ENCODE assay signal across 32 cellular contexts in genomic region chr16:9911231-9911630, GRCh38.
DNase-seq lines count a peak whose midpoint lies in the region; ATAC-seq, FAIRE-seq and TF ChIP-seq lines count a peak whose summit lies in the region.
"Had no signal": no experiment of that assay in that cellular context is flagged by ENCODE, and none has a peak within 500 bp of the region (broad histone marks: within the 10 kb centered on the region; RNA-seq: fewer than 3 reads in every experiment).

No MANE protein-coding gene starts in this region.

- TF ChIP-seq EP300 in HepG2 (IDR thresholded peaks at IDR 0.05; ENCODE audit: low read depth in 2 of 2, low read length in 2 of 2) (no peak), HepG2 (CRISPR knock-in tag; IDR thresholded peaks at IDR 0.05; ENCODE audit: borderline replicate concordance) (no peak), K562 (IDR thresholded peaks at IDR 0.05; ENCODE audit: low read length) (no peak)

- H3K4me3 ChIP-seq in HepG2 (replicated peaks in 1 of 3; ENCODE audit: insufficient read depth in 1 of 3, low read depth in 2 of 3, low read length in 3 of 3), result no peak overlapping the region
- no peak overlapping the region for H3K4me3 ChIP-seq in right lobe of liver
- no peak overlapping the region for H3K4me3 ChIP-seq in IMR-90 (ENCODE audit: insufficient read depth, low read depth, low read length)
- no peak overlapping the region for H3K4me3 ChIP-seq in K562
- no peak overlapping the region for H3K4me3 ChIP-seq in tibial artery
- H3K4me3 ChIP-seq: A549; BLaER1; BLaER1 treated with 17β-estradiol and CSF1 and Interleukin-3, amounts not matched to agents 10 nM and 100 nM had no signal

- dilution Hi-C loops in IMR-90 (cut with HindIII; ENCODE audit: low sequenced_read_pairs, unreplicated experiment), result no loop called here

- H3K4me2 ChIP-seq in HepG2 (ENCODE audit: low read depth, low read length) (no peak overlapping the region), IMR-90 (ENCODE audit: low read depth, low read length) (no peak overlapping the region), K562 (ENCODE audit: insufficient read depth, low read length) (no peak overlapping the region)
- H3K4me2 ChIP-seq: A549; BLaER1; BLaER1 treated with 17β-estradiol and CSF1 and Interleukin-3, amounts not matched to agents 10 nM and 100 nM had no signal

- H3K27ac ChIP-seq in HepG2 (ENCODE audit: extremely low read length, insufficient read depth, low read length), result no peak overlapping the region
- no peak overlapping the region for H3K27ac ChIP-seq in right lobe of liver
- no peak overlapping the region for H3K27ac ChIP-seq in IMR-90 (ENCODE audit: insufficient read depth, low read length)
- no peak overlapping the region for H3K27ac ChIP-seq in K562 (ENCODE audit: extremely low read depth, low read depth, low read length)
- H3K27ac ChIP-seq in tibial artery, result no peak overlapping the region
- H3K27ac ChIP-seq: 22Rv1; A549; BLaER1; BLaER1 treated with 17β-estradiol and CSF1 and Interleukin-3, amounts not matched to agents 10 nM and 100 nM; C4-2B had no signal

- no peak overlapping the region for H3K56ac ChIP-seq in IMR-90 (ENCODE audit: extremely low read depth, insufficient read depth, low read length)

- H3K23ac ChIP-seq in IMR-90 (ENCODE audit: low read depth, low read length), result no peak overlapping the region

- no peak overlapping the region for H4K5ac ChIP-seq in IMR-90 (ENCODE audit: low read depth, low read length)

- H3K18ac ChIP-seq in IMR-90 (ENCODE audit: low read depth, low read length), result no peak overlapping the region

- H2AFZ ChIP-seq in HepG2 (ENCODE audit: low read length) (no peak overlapping the region), IMR-90 (replicated peaks; ENCODE audit: low read length, poor library complexity) (no peak overlapping the region), K562 (ENCODE audit: low read depth, low read length) (no peak overlapping the region)

- no peak overlapping the region for H2BK120ac ChIP-seq in IMR-90 (ENCODE audit: low read depth, low read length)

- TF ChIP-seq POLR2A in HepG2 (IDR thresholded peaks at IDR 0.05; ENCODE audit: insufficient read depth in 1 of 2, low read depth in 2 of 2, low read length in 2 of 2) (no peak), right lobe of liver (IDR thresholded peaks at IDR 0.05) (no peak), IMR-90 (IDR thresholded peaks at IDR 0.05; ENCODE audit: low read depth, low read length) (no peak), K562 (conservative IDR thresholded peaks at IDR 0.05) (no peak)

- no peak overlapping the region for H3K9ac ChIP-seq in HepG2 (ENCODE audit: insufficient read depth, low read depth, low read length)
- H3K9ac ChIP-seq in IMR-90 (ENCODE audit: low read depth, low read length), result no peak overlapping the region
- H3K9ac ChIP-seq in K562 (ENCODE audit: insufficient read depth in 1 of 2, low read depth in 2 of 2, low read length in 2 of 2), result no peak overlapping the region
- H3K9ac ChIP-seq: BLaER1; BLaER1 treated with 17β-estradiol and CSF1 and Interleukin-3, amounts not matched to agents 10 nM and 100 nM had no signal

- TF ChIP-seq RAD21 in HepG2 (CRISPR knock-in tag; IDR thresholded peaks at IDR 0.05) (no peak), IMR-90 (IDR thresholded peaks at IDR 0.05; ENCODE audit: low read length) (no peak), K562 (CRISPR knock-in tag; conservative IDR thresholded peaks at IDR 0.05 in 1 of 2, IDR thresholded peaks at IDR 0.05 in 1 of 2) (no peak)

- no peak overlapping the region for H3K14ac ChIP-seq in IMR-90 (replicated peaks; ENCODE audit: low read depth, low read length)

- no peaks in the 10 kb centered on the region for H3K79me1 ChIP-seq in IMR-90 (ENCODE audit: low read depth in 1 of 2, low read length in 2 of 2)

- H3K9me1 ChIP-seq in IMR-90 (ENCODE audit: insufficient read depth, low read length), result no peaks in the 10 kb centered on the region
- H3K9me1 ChIP-seq in K562 (ENCODE audit: control insufficient read depth, insufficient read depth, low read length), result no peaks in the 10 kb centered on the region

- intact Hi-C loops in HepG2 (cut with micrococcal nuclease; ENCODE audit: unreplicated experiment), result no loop called here
- intact Hi-C loops in right lobe of liver (cut with DNase I), result no loop called here
- intact Hi-C loops in IMR-90 (cut with micrococcal nuclease), result no loop called here
- intact Hi-C loops in K562 (cut with micrococcal nuclease), result no loop called here
- intact Hi-C loops in tibial artery (cut with DNase I; ENCODE audit: low total_unique reads), result no loop called here

- no peak overlapping the region for H2BK5ac ChIP-seq in IMR-90 (ENCODE audit: low read depth, low read length, poor library complexity, severe bottlenecking)

- no peak overlapping the region for H2BK20ac ChIP-seq in IMR-90 (ENCODE audit: low read depth, low read length)

- no peak overlapping the region for H2BK15ac ChIP-seq in IMR-90 (ENCODE audit: low read depth, low read length)

- no peak overlapping the region for H4K91ac ChIP-seq in IMR-90 (ENCODE audit: insufficient read depth, low read depth, low read length)

- no peak overlapping the region for H4K8ac ChIP-seq in IMR-90 (ENCODE audit: low read depth in 2 of 2, low read length in 2 of 2)

- no peaks in the 10 kb centered on the region for H3K4me1 ChIP-seq in HepG2 (ENCODE audit: insufficient read depth, low read length)
- no peaks in the 10 kb centered on the region for H3K4me1 ChIP-seq in right lobe of liver
- H3K4me1 ChIP-seq in IMR-90 (ENCODE audit: control insufficient read depth, insufficient read depth, low read length), result no peaks in the 10 kb centered on the region
- no peaks in the 10 kb centered on the region for H3K4me1 ChIP-seq in K562 (replicated peaks in 1 of 2; ENCODE audit: control insufficient read depth in 2 of 2, insufficient read depth in 2 of 2, low read length in 2 of 2)
- H3K4me1 ChIP-seq in tibial artery, result peaks cover 0 to 20% (median 9%) of the 10 kb centered on the region in 4 donors
- H3K4me1 ChIP-seq: A549, BE2C, BLaER1, Caco-2 had no signal

- TF ChIP-seq CTCF in HepG2 (CRISPR knock-in tag; IDR thresholded peaks at IDR 0.05) (no peak), right lobe of liver (IDR thresholded peaks at IDR 0.05) (no peak), IMR-90 (conservative IDR thresholded peaks at IDR 0.05; ENCODE audit: low read depth, low read length) (no peak), K562 (IDR thresholded peaks at IDR 0.05 in 2 of 3, conservative IDR thresholded peaks at IDR 0.05 in 1 of 3; ENCODE audit: insufficient read depth in 2 of 3, low read depth in 1 of 3, low read length in 3 of 3) (no peak), tibial artery (IDR thresholded peaks at IDR 0.05) (no peak)

- H3K79me2 ChIP-seq in HepG2 (ENCODE audit: insufficient read depth, low read length), result no peaks in the 10 kb centered on the region
- H3K79me2 ChIP-seq in K562 (ENCODE audit: control insufficient read depth, insufficient read depth, low read length), result no peaks in the 10 kb centered on the region

- H3K27me3 ChIP-seq in HepG2 (ENCODE audit: control insufficient read depth in 1 of 2, insufficient read depth in 2 of 2, low read length in 2 of 2), result peaks cover 0 to 24% of the 10 kb centered on the region in 2 experiments; a peak in 2 of 5 replicates
- H3K27me3 ChIP-seq in right lobe of liver, result no peaks in the 10 kb centered on the region
- H3K27me3 ChIP-seq in IMR-90 (ENCODE audit: control insufficient read depth, insufficient read depth, low read length), result no peaks in the 10 kb centered on the region
- peaks cover 3 to 8% of the 10 kb centered on the region in 2 experiments; a peak in 2 of 5 replicates for H3K27me3 ChIP-seq in K562 (ENCODE audit: control insufficient read depth in 2 of 2, insufficient read depth in 2 of 2, low read length in 2 of 2)
- H3K27me3 ChIP-seq in tibial artery, result no peaks in the 10 kb centered on the region
- H3K27me3 ChIP-seq: BE2C; BLaER1; BLaER1 treated with 17β-estradiol and CSF1 and Interleukin-3, amounts not matched to agents 10 nM and 100 nM had no signal

- BruUV-seq in HepG2 (replicated peaks; lab: Mats Ljungman, UMichigan) (no TSS peak), IMR-90 (replicated peaks; lab: Mats Ljungman, UMichigan) (no TSS peak), K562 (replicated peaks; lab: Mats Ljungman, UMichigan) (no TSS peak)

- FAIRE-seq in HepG2 (lab: Jason Lieb, UNC) (no peak), K562 (lab: Jason Lieb, UNC) (no peak)
- FAIRE-seq: A204.1, A549, D721Med had no signal

- H2AK5ac ChIP-seq in IMR-90 (ENCODE audit: low read depth, low read length), result no peak overlapping the region

- no peak overlapping the region for H3K4ac ChIP-seq in IMR-90 (ENCODE audit: low read depth, low read length)

- ATAC-seq in HepG2 (no peak), right lobe of liver (no peak), IMR-90 (ENCODE audit: low read depth) (no peak), K562 (no peak)
- ATAC-seq: A549; CD8-positive, alpha-beta T cell had no signal

- POLR2A ChIA-PET in HepG2 (lab: Yijun Ruan, JAX), result no interaction called here
- POLR2A ChIA-PET in IMR-90 (lab: Charles Lee; ENCODE audit: unreplicated experiment), result no interaction called here
- POLR2A ChIA-PET in K562 (lab: Yijun Ruan, JAX), result interaction anchor here (0.6 kb wide), 1 partner anchor 73 kb away, joined by 3 read pairs; no protein-coding TSS in a partner anchor

- CTCF ChIA-PET in HepG2 (lab: Yijun Ruan, JAX; ENCODE audit: low intra/inter-chr PET ratio, low total read pairs) (no interaction called here), IMR-90 (lab: Yijun Ruan, JAX) (no interaction called here), K562 (lab: Yijun Ruan, JAX; ENCODE audit: low intra/inter-chr PET ratio) (no interaction called here)

- H4K20me1 ChIP-seq in HepG2 (ENCODE audit: insufficient read depth, low read length) (no peaks in the 10 kb centered on the region), IMR-90 (ENCODE audit: insufficient read depth, low read length) (no peaks in the 10 kb centered on the region), K562 (replicated peaks; ENCODE audit: control insufficient read depth, insufficient read depth, low read length) (no peaks in the 10 kb centered on the region)
- H4K20me1 ChIP-seq: BLaER1; BLaER1 treated with 17β-estradiol and CSF1 and Interleukin-3, amounts not matched to agents 10 nM and 100 nM had no signal

- in situ Hi-C loops in HepG2 (cut with HindIII; ENCODE audit: extremely low pct_ligation_motif_present, low pct_unique_long_range_greater_than_20kb), result no loop called here
- in situ Hi-C loops in IMR-90 (cut with MboI; ENCODE audit: low sequenced_read_pairs), result no loop called here
- in situ Hi-C loops in K562 (cut with MboI), result no loop called here

- WGBS in HepG2 (ENCODE audit: low lambda C conversion rate), result 2% methylated on average over 4 of the region's 4 CpGs
- WGBS in right lobe of liver (ENCODE audit: insufficient coverage, low coverage, low lambda C conversion rate, missing lambda C conversion rate), result 61% methylated on average over 4 of the region's 4 CpGs
- WGBS in IMR-90 (ENCODE audit: extremely low coverage in 2 of 2, insufficient read length in 1 of 2), 2 experiments, result no CpG with 5 or more reads among the region's 4 CpGs
- 1% methylated on average over 4 of the region's 4 CpGs for WGBS in K562 (ENCODE audit: insufficient coverage, low coverage, missing lambda C conversion rate)

- H2AK9ac ChIP-seq in IMR-90 (replicated peaks; ENCODE audit: low read depth, low read length, poor library complexity), result no peak overlapping the region

- H3K9me3 ChIP-seq in HepG2 (ENCODE audit: low read length), result no peaks in the 10 kb centered on the region
- H3K9me3 ChIP-seq in right lobe of liver, result no peaks in the 10 kb centered on the region
- peaks cover 12% of the 10 kb centered on the region for H3K9me3 ChIP-seq in IMR-90 (ENCODE audit: control insufficient read depth, insufficient read depth, low read length)
- H3K9me3 ChIP-seq in K562 (replicated peaks; ENCODE audit: control insufficient read depth, insufficient read depth, low read depth, low read length), result no peaks in the 10 kb centered on the region
- H3K9me3 ChIP-seq in tibial artery, result no peaks in the 10 kb centered on the region
- H3K9me3 ChIP-seq: A549; BE2C; BLaER1; BLaER1 treated with 17β-estradiol and CSF1 and Interleukin-3, amounts not matched to agents 10 nM and 100 nM; Caco-2 had no signal

- DNase-seq in HepG2 (ENCODE audit: low spot score) (no peak), right lobe of liver (no peak), IMR-90 (no peak), K562 (ENCODE audit: extremely low read depth in 1 of 4, low spot score in 3 of 4) (no peak), NOMO-1 (lab: John Stamatoyannopoulos, UW; ENCODE audit: unreplicated experiment in 2 of 2) (no peak), tibial artery (no peak)
- DNase-seq: 8988T; ACHN; AML-193; BE2C; C1 segment of cervical spinal cord; Caco-2; Calu3; CD4-positive, alpha-beta memory T cell; CD4-positive, alpha-beta T cell; CD4-positive, CD25-positive, alpha-beta regulatory T cell; CD8-positive, alpha-beta memory T cell; CD8-positive, alpha-beta T cell; COR-L47; DMS 273 treated with DMSO at 0.1 percent for 48 hours; DMS53; DMS79; DMS79 treated with DMSO at 0.1 percent for 48 hours; DND-41; EL had no signal

- H3K36me3 ChIP-seq in HepG2 (replicated peaks in 1 of 2; ENCODE audit: control insufficient read depth in 1 of 2, insufficient read depth in 2 of 2, low read length in 2 of 2) (no peaks in the 10 kb centered on the region), right lobe of liver (no peaks in the 10 kb centered on the region), IMR-90 (ENCODE audit: control insufficient read depth, insufficient read depth, low read length) (no peaks in the 10 kb centered on the region), K562 (ENCODE audit: control insufficient read depth, insufficient read depth, low read length) (no peaks in the 10 kb centered on the region), tibial artery (no peaks in the 10 kb centered on the region)
- H3K36me3 ChIP-seq: BE2C; BLaER1; BLaER1 treated with 17β-estradiol and CSF1 and Interleukin-3, amounts not matched to agents 10 nM and 100 nM had no signal

Comparison
In these comparisons a context has a peak if more than half of its experiments do, and no peak if none do; other contexts are left out.
1. Of the 241 proteins assayed by ChIP-seq in both HepG2 and K562: peak only in HepG2: MAFF and MAFK; only in K562: none; in both: none; in neither: 239.